Comparison of ENCODE assay signal across 20 cellular contexts in the genomic region with DNA sequence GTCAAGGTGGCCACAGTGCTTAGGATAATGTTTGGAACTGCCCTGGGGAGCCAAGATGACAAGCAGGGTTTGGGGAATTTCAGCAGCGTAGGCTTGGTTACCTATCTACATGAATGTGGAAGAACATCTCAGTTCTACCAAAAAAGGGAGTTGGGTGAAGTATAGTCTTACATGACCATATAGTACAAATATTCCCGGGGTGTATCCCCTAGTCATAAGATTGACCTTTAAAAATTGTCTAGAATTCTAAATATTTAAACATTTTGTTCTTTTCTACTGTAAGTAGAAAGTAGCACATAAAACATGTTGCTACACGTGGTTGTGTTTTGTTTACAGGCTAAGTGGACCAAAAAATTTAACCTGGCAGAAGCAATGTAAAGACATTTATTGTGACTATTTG. TPM values are rescaled to one million over a fixed set of nuclear protein-coding genes. Genes with fewer than 3 reads are reported as not detected.
"Had no signal": no experiment of that assay in that cellular context is flagged by ENCODE, and none has a peak within 500 bp of the region (broad histone marks: within the 10 kb centered on the region; RNA-seq: fewer than 3 reads in every experiment).

No MANE protein-coding gene starts in this region.

- H3K4me3 Mint-ChIP-seq: naive B cell had no signal

- H3K27ac ChIP-seq: colonic mucosa, esophagus squamous epithelium, neutrophil, right atrium auricular region, sigmoid colon, skin epidermis, stomach, thoracic aorta had no signal

- H3K27me3 Mint-ChIP-seq: naive B cell had no signal

- H3K4me1 ChIP-seq: colonic mucosa, right atrium auricular region, sigmoid colon, stomach had no signal

- H3K27ac Mint-ChIP-seq: naive B cell had no signal

- H3K9me3 Mint-ChIP-seq: naive B cell had no signal

- H3K27me3 ChIP-seq: colonic mucosa, esophagus squamous epithelium, neutrophil, right atrium auricular region, sigmoid colon, stomach had no signal

- DNase-seq: colonic mucosa; dermis blood vessel endothelial cell; esophagus squamous epithelium; foreskin fibroblast; kidney glomerular epithelial cell; mesendoderm; naive B cell; sigmoid colon; stimulated activated CD4-positive, alpha-beta T cell treated with anti-CD3 and anti-CD28 coated beads, Interleukin-2, amount 100 ng/mL, for 24 hours; stimulated activated CD4-positive, alpha-beta T cell treated with anti-CD3 and anti-CD28 coated beads, Interleukin-4, amount 100 ng/mL, for 4 hours; stimulated activated naive CD4-positive, alpha-beta T cell; stomach; substantia nigra had no signal

- H3K4me1 Mint-ChIP-seq: naive B cell had no signal

- H3K36me3 Mint-ChIP-seq: naive B cell had no signal

RNA-seq across cellular contexts. Expression of gene IL12RB2, which starts 20.2 kb away (rescaled TPM):
- total RNA-seq: dermis blood vessel endothelial cell, lung microvascular endothelial cell, osteoblast had no signal
- polyA plus RNA-seq: neural cell had no signal
